ENCODE assay signal across 20 cellular contexts in the genomic region with DNA sequence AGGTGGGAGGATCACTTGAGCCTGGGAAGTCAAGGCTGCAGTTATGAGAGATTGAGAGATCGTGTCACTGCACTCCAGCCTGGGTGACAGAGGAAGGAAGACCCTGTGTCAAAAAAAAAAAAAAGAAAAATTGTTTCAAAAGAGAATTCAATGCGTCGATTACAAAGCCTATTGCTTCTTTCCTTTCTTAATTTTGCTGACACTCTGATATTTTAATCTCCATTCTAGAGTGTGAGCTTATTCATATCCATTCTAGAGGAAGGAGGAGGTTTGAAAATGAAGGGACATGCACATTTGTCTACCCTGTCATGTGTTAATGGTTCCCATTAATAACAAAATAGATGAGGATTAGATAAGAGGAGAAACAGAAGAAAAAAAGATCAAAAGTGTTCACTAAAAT.
"Had no signal": no experiment of that assay in that cellular context is flagged by ENCODE, and none has a peak within 500 bp of the region (broad histone marks: within the 10 kb centered on the region; RNA-seq: fewer than 3 reads in every experiment).

No MANE protein-coding gene starts in this region.

- H3K9ac ChIP-seq: neural progenitor cell, parathyroid adenoma had no signal

- H3K9me3 ChIP-seq: esophagus squamous epithelium, mucosa of descending colon, spleen, thoracic aorta, tibial nerve, upper lobe of left lung had no signal

- H2AFZ ChIP-seq: neural progenitor cell, parathyroid adenoma had no signal

- H3K27ac ChIP-seq: coronary artery, esophagus squamous epithelium, neural progenitor cell, parathyroid adenoma, skin epidermis, spleen, thoracic aorta, tibial nerve, upper lobe of left lung had no signal

- FAIRE-seq: keratinocyte had no signal

- ATAC-seq: mucosa of descending colon; naive thymus-derived CD4-positive, alpha-beta T cell; sciatic nerve; stimulated activated memory B cell treated with anti-CD40 and anti-IgM and Interleukin-4, amounts not matched to agents 10 μg/mL and 1 μg/mL and 100 μg/mL, for 72 hours; stimulated activated naive CD8-positive, alpha-beta T cell treated with anti-CD3 and anti-CD28 coated beads, Interleukin-15, Interleukin-2, amounts not matched to agents 100 U/mL and 50 U/mL, for 24 hours had no signal

- H3K79me2 ChIP-seq: parathyroid adenoma had no signal

- H3K4me2 ChIP-seq: neural progenitor cell had no signal

- H3K27me3 ChIP-seq: esophagus squamous epithelium, neural progenitor cell, spleen, tibial nerve, upper lobe of left lung had no signal

- H3K4me1 ChIP-seq: neural progenitor cell, parathyroid adenoma, tibial nerve, upper lobe of left lung had no signal

- H3K36me3 ChIP-seq: esophagus squamous epithelium, neural progenitor cell, spleen, thoracic aorta, tibial nerve, upper lobe of left lung had no signal

- H3K4me3 ChIP-seq: coronary artery, esophagus squamous epithelium, mucosa of descending colon, neural progenitor cell, skin epidermis, spleen, thoracic aorta, tibial nerve, upper lobe of left lung had no signal

- DNase-seq: effector memory CD4-positive, alpha-beta T cell; erythroblast; esophagus squamous epithelium; foreskin melanocyte; mesenchymal stem cell; mucosa of descending colon; naive thymus-derived CD4-positive, alpha-beta T cell; spleen; stimulated activated CD4-positive, alpha-beta T cell treated with anti-CD3 and anti-CD28 coated beads, Interleukin-4, amount 100 ng/mL, for 4 hours; stimulated activated naive CD8-positive, alpha-beta T cell treated with anti-CD3 and anti-CD28 coated beads, Interleukin-15, Interleukin-2, amounts not matched to agents 100 U/mL and 50 U/mL, for 24 hours had no signal
